1 cellular context compared by ENCODE assay signal in the genomic region with DNA sequence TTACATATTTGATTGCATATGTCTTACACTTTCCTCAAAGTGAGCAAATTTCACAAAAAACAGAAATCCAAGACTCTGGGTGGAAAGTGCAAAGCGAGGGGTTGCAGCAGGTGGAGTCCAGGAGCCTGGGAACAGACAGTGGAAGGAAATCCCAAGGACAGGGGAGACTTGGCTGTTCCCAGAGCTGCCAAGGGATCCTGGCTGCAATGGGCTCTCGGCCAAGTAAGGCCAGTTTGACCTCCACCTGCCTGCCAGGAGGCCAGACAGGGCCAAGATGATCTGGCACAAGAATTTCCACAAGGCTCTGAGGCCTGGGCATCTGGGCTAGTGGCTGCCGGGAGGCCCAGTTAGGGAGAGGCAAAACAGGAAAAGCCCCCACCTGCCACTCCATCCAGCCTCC.
TF ChIP-seq lines count a peak whose summit lies in the region.

No MANE protein-coding gene starts in this region.

TF ChIP-seq in A549, 52 proteins besides CTCF, POLR2A, EP300 and RAD21 (continued from another document):
- TF ChIP-seq, protein P1, sequence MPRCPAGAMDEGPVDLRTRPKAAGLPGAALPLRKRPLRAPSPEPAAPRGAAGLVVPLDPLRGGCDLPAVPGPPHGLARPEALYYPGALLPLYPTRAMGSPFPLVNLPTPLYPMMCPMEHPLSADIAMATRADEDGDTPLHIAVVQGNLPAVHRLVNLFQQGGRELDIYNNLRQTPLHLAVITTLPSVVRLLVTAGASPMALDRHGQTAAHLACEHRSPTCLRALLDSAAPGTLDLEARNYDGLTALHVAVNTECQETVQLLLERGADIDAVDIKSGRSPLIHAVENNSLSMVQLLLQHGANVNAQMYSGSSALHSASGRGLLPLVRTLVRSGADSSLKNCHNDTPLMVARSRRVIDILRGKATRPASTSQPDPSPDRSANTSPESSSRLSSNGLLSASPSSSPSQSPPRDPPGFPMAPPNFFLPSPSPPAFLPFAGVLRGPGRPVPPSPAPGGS (IDR thresholded peaks at IDR 0.05): no peak
- TF ChIP-seq JUNB (IDR thresholded peaks at IDR 0.05): no peak
